In the genomic region with DNA sequence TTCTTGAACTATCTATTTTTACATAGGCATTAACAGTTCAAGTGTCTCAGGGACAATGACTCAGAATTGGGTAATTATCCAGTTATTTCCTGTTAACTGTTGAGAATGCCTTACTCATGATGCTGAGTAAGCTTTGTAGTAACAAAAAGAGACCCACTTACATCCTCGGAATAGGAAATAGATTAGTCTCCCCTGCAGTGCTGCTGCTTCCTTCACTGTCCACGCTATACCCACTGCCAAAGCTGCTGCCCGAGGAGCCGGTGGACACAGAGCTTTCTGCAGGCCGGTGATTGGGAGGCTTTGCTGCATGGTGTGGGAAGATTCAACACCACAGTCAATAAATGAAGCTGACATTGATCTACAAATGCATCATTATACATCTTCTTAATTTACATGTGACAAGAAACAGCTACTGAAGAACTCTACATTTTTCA, we compare ENCODE assay signal across 9 cellular contexts.
DNase-seq lines count a peak whose midpoint lies in the region; ATAC-seq and TF ChIP-seq lines count a peak whose summit lies in the region.
"Had no signal": no experiment of that assay in that cellular context is flagged by ENCODE, and none has a peak within 500 bp of the region (broad histone marks: within the 10 kb centered on the region; RNA-seq: fewer than 3 reads in every experiment).

No MANE protein-coding gene starts in this region.

- DNase-seq in AG09309 (ENCODE audit: low read depth) = peak; percentile 58
- DNase-seq in IMR-90 = peak; percentile 95
- peak; percentile 62 for DNase-seq in SKM-1 treated with dmso at 0.1 percent for 144 hours (lab: John Stamatoyannopoulos, UW; ENCODE audit: unreplicated experiment)
- DNase-seq in glomerular visceral epithelial cell (ENCODE audit: extremely low spot score) = peak; percentile 82
- DNase-seq in activated CD8-positive, alpha-beta memory T cell treated with anti-CD3 and anti-CD28 coated beads, Interleukin-2, amount 50 U/mL, for 4 hours = no peak
- no peak for DNase-seq in hippocampal formation (lab: John Stamatoyannopoulos, UW)
- DNase-seq in NCI-H2196 (lab: John Stamatoyannopoulos, UW; ENCODE audit: unreplicated experiment) = no peak
- DNase-seq: activated gamma-delta T cell had no signal

- peak overlapping the region; percentile 85; the same call in 1 of the 3 replicates for H2BK15ac ChIP-seq in IMR-90 (ENCODE audit: low read depth, low read length)

- in situ Hi-C loops in IMR-90 (cut with MboI; ENCODE audit: low sequenced_read_pairs) = no loop called here

- H3K23ac ChIP-seq in IMR-90 (ENCODE audit: low read depth, low read length) = peak overlapping the region; percentile 94

- H4K8ac ChIP-seq in IMR-90 (ENCODE audit: low read depth in 2 of 2, low read length in 2 of 2) = peak overlapping the region; percentile 5 to 85; a peak in 3 of 4 replicates

- CTCF ChIA-PET in IMR-90 (lab: Yijun Ruan, JAX) = interaction anchor here (0.5 kb wide), 1 partner anchor 718 kb away, joined by 3 read pairs; no protein-coding TSS in a partner anchor

- no peak for TF ChIP-seq CTCF in AG09309 (IDR thresholded peaks at IDR 0.05; ENCODE audit: control insufficient read depth, insufficient read depth, low read depth, low read length, missing control alignments)
- no peak for TF ChIP-seq CTCF in IMR-90 (conservative IDR thresholded peaks at IDR 0.05; ENCODE audit: low read depth, low read length)

- peak; percentile 99 for ATAC-seq in IMR-90 (ENCODE audit: low read depth)
- no peak for ATAC-seq in HG02970 (IDR thresholded peaks at IDR 0.05; ENCODE audit: low FRiP score, unreplicated experiment)

- no TSS peak for BruUV-seq in IMR-90 (replicated peaks; lab: Mats Ljungman, UMichigan)

- peak overlapping the region; percentile 94 for H2BK20ac ChIP-seq in IMR-90 (ENCODE audit: low read depth, low read length)

- no peaks in the 10 kb centered on the region for H3K9me3 ChIP-seq in IMR-90 (ENCODE audit: control insufficient read depth, insufficient read depth, low read length)

- WGBS in IMR-90 (ENCODE audit: extremely low coverage in 2 of 2, insufficient read length in 1 of 2), 2 experiments = no CpG with 5 or more reads among the region's 5 CpGs

- no peaks in the 10 kb centered on the region for H3K4me1 ChIP-seq in IMR-90 (ENCODE audit: control insufficient read depth, insufficient read depth, low read length)

- H3K27ac ChIP-seq in IMR-90 (ENCODE audit: insufficient read depth, low read length) = peak overlapping the region; percentile 54

- H3K4ac ChIP-seq in IMR-90 (ENCODE audit: low read depth, low read length) = peak overlapping the region; percentile 84

- POLR2A ChIA-PET in IMR-90 (lab: Charles Lee; ENCODE audit: unreplicated experiment) = no interaction called here

- H3K9ac ChIP-seq in IMR-90 (ENCODE audit: low read depth, low read length) = peak overlapping the region; percentile 39

- H3K18ac ChIP-seq in IMR-90 (ENCODE audit: low read depth, low read length) = peak overlapping the region; percentile 69

- TF ChIP-seq RAD21 in IMR-90 (IDR thresholded peaks at IDR 0.05; ENCODE audit: low read length) = no peak

- H2BK5ac ChIP-seq in IMR-90 (ENCODE audit: low read depth, low read length, poor library complexity, severe bottlenecking) = peak overlapping the region; percentile 80

- intact Hi-C loops in IMR-90 (cut with micrococcal nuclease) = no loop called here

- H2AK9ac ChIP-seq in IMR-90 (replicated peaks; ENCODE audit: low read depth, low read length, poor library complexity) = no peak overlapping the region

- no peaks in the 10 kb centered on the region for H3K79me1 ChIP-seq in IMR-90 (ENCODE audit: low read depth in 1 of 2, low read length in 2 of 2)

- dilution Hi-C loops in IMR-90 (cut with HindIII; ENCODE audit: low sequenced_read_pairs, unreplicated experiment) = no loop called here

- no peaks in the 10 kb centered on the region for H4K20me1 ChIP-seq in IMR-90 (ENCODE audit: insufficient read depth, low read length)

- peak overlapping the region; percentile 49; the same call in 1 of the 2 replicates for H2AK5ac ChIP-seq in IMR-90 (ENCODE audit: low read depth, low read length)

- H3K36me3 ChIP-seq in IMR-90 (ENCODE audit: control insufficient read depth, insufficient read depth, low read length) = no peaks in the 10 kb centered on the region

- no peaks in the 10 kb centered on the region for H3K9me1 ChIP-seq in IMR-90 (ENCODE audit: insufficient read depth, low read length)

- peak overlapping the region; percentile 93 for H2AFZ ChIP-seq in IMR-90 (replicated peaks; ENCODE audit: low read length, poor library complexity)

- peak overlapping the region; percentile 96 for H2BK120ac ChIP-seq in IMR-90 (ENCODE audit: low read depth, low read length)

- H3K27me3 ChIP-seq in IMR-90 (ENCODE audit: control insufficient read depth, insufficient read depth, low read length) = no peaks in the 10 kb centered on the region

- H4K91ac ChIP-seq in IMR-90 (ENCODE audit: insufficient read depth, low read depth, low read length) = peak overlapping the region; percentile 67; the same call in 1 of the 2 replicates

- H3K4me3 ChIP-seq in AG09309 (ENCODE audit: control insufficient read depth, low read depth, low read length) (no peak overlapping the region; the same call in 1 of the 2 replicates), IMR-90 (ENCODE audit: insufficient read depth, low read depth, low read length) (peak overlapping the region; percentile 45)

- H3K56ac ChIP-seq in IMR-90 (ENCODE audit: extremely low read depth, insufficient read depth, low read length) = peak overlapping the region; percentile 87

- peak overlapping the region; percentile 95 for H3K4me2 ChIP-seq in IMR-90 (ENCODE audit: low read depth, low read length)

- peak overlapping the region; percentile 70; the same call in 1 of the 2 replicates for H4K5ac ChIP-seq in IMR-90 (ENCODE audit: low read depth, low read length)

- TF ChIP-seq POLR2A in IMR-90 (IDR thresholded peaks at IDR 0.05; ENCODE audit: low read depth, low read length) = no peak

- peak overlapping the region; percentile 93 for H3K14ac ChIP-seq in IMR-90 (replicated peaks; ENCODE audit: low read depth, low read length)

TF ChIP-seq in IMR-90, 13 proteins besides CTCF, POLR2A, EP300 and RAD21:
- TF ChIP-seq ELK1 (IDR thresholded peaks at IDR 0.05; ENCODE audit: borderline replicate concordance, low read depth, low read length) (no peak), CEBPB (IDR thresholded peaks at IDR 0.05; ENCODE audit: low read depth, low read length) (peak; percentile 87), MAFK (IDR thresholded peaks at IDR 0.05; ENCODE audit: low read depth, low read length) (peak; percentile 96), FOS (IDR thresholded peaks at IDR 0.05; ENCODE audit: low read depth, low read length) (peak; percentile 85), NFE2L2 (IDR thresholded peaks at IDR 0.05; ENCODE audit: low read depth, low read length) (peak; percentile 53; the same call in 1 of the 2 replicates)
- TF ChIP-seq, protein P1, sequence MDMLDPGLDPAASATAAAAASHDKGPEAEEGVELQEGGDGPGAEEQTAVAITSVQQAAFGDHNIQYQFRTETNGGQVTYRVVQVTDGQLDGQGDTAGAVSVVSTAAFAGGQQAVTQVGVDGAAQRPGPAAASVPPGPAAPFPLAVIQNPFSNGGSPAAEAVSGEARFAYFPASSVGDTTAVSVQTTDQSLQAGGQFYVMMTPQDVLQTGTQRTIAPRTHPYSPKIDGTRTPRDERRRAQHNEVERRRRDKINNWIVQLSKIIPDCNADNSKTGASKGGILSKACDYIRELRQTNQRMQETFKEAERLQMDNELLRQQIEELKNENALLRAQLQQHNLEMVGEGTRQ (IDR thresholded peaks at IDR 0.05; ENCODE audit: low read depth, low read length) = no peak

Comparison
In these comparisons a context has a peak if more than half of its experiments do, and no peak if none do; other contexts are left out.
1. DNase-seq: peak in AG09309 (single experiment), IMR-90 (single experiment), SKM-1 treated with dmso at 0.1 percent for 144 hours (single experiment) and glomerular visceral epithelial cell (single experiment); none in activated CD8-positive, alpha-beta memory T cell treated with anti-CD3 and anti-CD28 coated beads, Interleukin-2, amount 50 U/mL, for 4 hours (single experiment), hippocampal formation (0 of 2) and NCI-H2196 (single experiment).